12 cellular contexts compared by ENCODE assay signal in genomic region chr6:24935323-24935722, GRCh38. TPM values are rescaled to one million over a fixed set of nuclear protein-coding genes. Genes with fewer than 3 reads are reported as not detected.
DNase-seq lines count a peak whose midpoint lies in the region; ATAC-seq and TF ChIP-seq lines count a peak whose summit lies in the region.
"Had no signal": no experiment of that assay in that cellular context is flagged by ENCODE, and none has a peak within 500 bp of the region (broad histone marks: within the 10 kb centered on the region; RNA-seq: fewer than 3 reads in every experiment).

No MANE protein-coding gene starts in this region.

- H3K14ac ChIP-seq in H9 (ENCODE audit: insufficient read depth, low read length), result 0 out of 2 replicates have a peak overlapping the region, but pooled peaks have one; percentile 12

- H3K4me3 Mint-ChIP-seq in CD4-positive, CD25-positive, alpha-beta regulatory T cell, result peak overlapping the region; percentile 97 to 100 (median 100)
- H3K4me3 Mint-ChIP-seq in H9, result peak overlapping the region; percentile 35 to 84
- H3K4me3 Mint-ChIP-seq in activated T-helper 17 cell treated with anti-CD3 and anti-CD28 coated beads, Interleukin-2, amount 50 U/mL, for 72 hours, result peak overlapping the region; percentile 93

- TF ChIP-seq CTCF in H9 (conservative IDR thresholded peaks at IDR 0.05) (no peak), BE2C (IDR thresholded peaks at IDR 0.05; ENCODE audit: low read depth, low read length) (no peak)

- peak overlapping the region; percentile 99 for H3K4me3 ChIP-seq in CD4-positive, CD25-positive, alpha-beta regulatory T cell (ENCODE audit: low read depth, low read length)
- H3K4me3 ChIP-seq in mononuclear cell (ENCODE audit: low read length), result peak overlapping the region; percentile 97
- H3K4me3 ChIP-seq in BE2C (ENCODE audit: low read depth, low read length), result no peak overlapping the region
- H3K4me3 ChIP-seq: gastroesophageal sphincter had no signal

- no peak overlapping the region for H2BK5ac ChIP-seq in H9 (ENCODE audit: insufficient read length, low read length)

- H3K4me2 ChIP-seq in H9 (ENCODE audit: insufficient read depth, insufficient read length, low read length), result peak overlapping the region; percentile 84

- H3K23ac ChIP-seq in H9 (ENCODE audit: insufficient read length, low read depth, low read length), result no peak overlapping the region

- no peaks in the 10 kb centered on the region for H3K27me3 ChIP-seq in CD4-positive, CD25-positive, alpha-beta regulatory T cell (ENCODE audit: control insufficient read depth, insufficient read depth, low read length)
- H3K27me3 ChIP-seq in H9 (ENCODE audit: insufficient read depth, low read length) (no peaks in the 10 kb centered on the region), mononuclear cell (ENCODE audit: insufficient read depth, low read length) (no peaks in the 10 kb centered on the region), BE2C (no peaks in the 10 kb centered on the region)

- no peak overlapping the region for H2AK5ac ChIP-seq in H9 (ENCODE audit: insufficient read length, low read length)

- H3K18ac ChIP-seq in H9 (ENCODE audit: insufficient read length, low read depth, low read length), result no peak overlapping the region

- H3K4ac ChIP-seq in H9 (ENCODE audit: low read depth, low read length), result no peak overlapping the region

- no peak overlapping the region for H4K5ac ChIP-seq in H9 (ENCODE audit: insufficient read length, low read depth, low read length)

- H2BK15ac ChIP-seq in H9 (ENCODE audit: low read depth, low read length), result no peak overlapping the region

- H3T11ph ChIP-seq in H9 (ENCODE audit: low read length), result no peak overlapping the region

- no peak for ATAC-seq in CD4-positive, CD25-positive, alpha-beta regulatory T cell (ENCODE audit: low read depth in 2 of 2)
- peak; percentile 42 for ATAC-seq in activated T-helper 17 cell treated with anti-CD3 and anti-CD28 coated beads, Interleukin-2, amount 50 U/mL, for 72 hours (replicated peaks)
- ATAC-seq in GM21526 (IDR thresholded peaks at IDR 0.05; ENCODE audit: low FRiP score, unreplicated experiment), result no peak
- ATAC-seq: gastroesophageal sphincter, left colon had no signal

- no peak overlapping the region for H4K8ac ChIP-seq in H9 (replicated peaks; ENCODE audit: insufficient read length, low read depth, low read length)

- no peak overlapping the region for H3K56ac ChIP-seq in H9 (ENCODE audit: insufficient read length, low read depth, low read length)

- peaks cover 0 to 4% (median 0%) of the 10 kb centered on the region in 7 donors for H3K9me3 Mint-ChIP-seq in CD4-positive, CD25-positive, alpha-beta regulatory T cell
- H3K9me3 Mint-ChIP-seq in H9, result no peaks in the 10 kb centered on the region; a peak in 1 of 5 replicates
- no peaks in the 10 kb centered on the region for H3K9me3 Mint-ChIP-seq in activated T-helper 17 cell treated with anti-CD3 and anti-CD28 coated beads, Interleukin-2, amount 50 U/mL, for 72 hours

- H3K9me3 ChIP-seq in CD4-positive, CD25-positive, alpha-beta regulatory T cell (ENCODE audit: control insufficient read depth in 2 of 2, low read length in 2 of 2), result no peaks in the 10 kb centered on the region
- H3K9me3 ChIP-seq in H9 (ENCODE audit: control insufficient read depth, low read depth, low read length) (no peaks in the 10 kb centered on the region), mononuclear cell (ENCODE audit: low read depth, low read length) (no peaks in the 10 kb centered on the region), BE2C (no peaks in the 10 kb centered on the region)
- H3K9me3 ChIP-seq: Caco-2, gastroesophageal sphincter had no signal

- H3K36me3 ChIP-seq in CD4-positive, CD25-positive, alpha-beta regulatory T cell (ENCODE audit: control insufficient read depth, insufficient read depth, low read length), result peaks cover 20% of the 10 kb centered on the region
- H3K36me3 ChIP-seq in BE2C, result no peaks in the 10 kb centered on the region
- H3K36me3 ChIP-seq: gastroesophageal sphincter had no signal

- H2BK120ac ChIP-seq in H9 (ENCODE audit: low read depth, low read length, poor library complexity, severe bottlenecking), result no peak overlapping the region

- H3K4me1 ChIP-seq in CD4-positive, CD25-positive, alpha-beta regulatory T cell (ENCODE audit: control insufficient read depth, insufficient read depth, low read length, poor library complexity, severe bottlenecking), result peaks cover 67% of the 10 kb centered on the region
- H3K4me1 ChIP-seq in H9 (ENCODE audit: insufficient read depth, low read length), result peaks cover 20% of the 10 kb centered on the region
- H3K4me1 ChIP-seq in mononuclear cell (ENCODE audit: insufficient read depth, low read length), result peaks cover 79% of the 10 kb centered on the region
- peaks cover 8% of the 10 kb centered on the region for H3K4me1 ChIP-seq in BE2C

- H3K27ac ChIP-seq in CD4-positive, CD25-positive, alpha-beta regulatory T cell (ENCODE audit: insufficient read depth, low read length, poor library complexity, severe bottlenecking), result peak overlapping the region; percentile 85
- peak overlapping the region; percentile 88 for H3K27ac ChIP-seq in H9 (ENCODE audit: insufficient read length, low read depth, low read length)
- H3K27ac ChIP-seq: gastroesophageal sphincter had no signal

- no peaks in the 10 kb centered on the region for H4K20me1 ChIP-seq in H9 (ENCODE audit: control insufficient read depth, insufficient read depth, insufficient read length)

- peaks cover 19 to 59% (median 47%) of the 10 kb centered on the region in 4 donors for H3K4me1 Mint-ChIP-seq in CD4-positive, CD25-positive, alpha-beta regulatory T cell
- peaks cover 61 to 69% of the 10 kb centered on the region in 2 experiments for H3K4me1 Mint-ChIP-seq in H9
- peaks cover 62% of the 10 kb centered on the region for H3K4me1 Mint-ChIP-seq in activated T-helper 17 cell treated with anti-CD3 and anti-CD28 coated beads, Interleukin-2, amount 50 U/mL, for 72 hours

- peaks cover 17% of the 10 kb centered on the region; the same call in 1 of the 2 replicates for H3K79me2 ChIP-seq in H9 (ENCODE audit: insufficient read depth, low read length)

- no peak overlapping the region for H2AFZ ChIP-seq in H9 (ENCODE audit: low read length)

- no peaks in the 10 kb centered on the region for H3K27me3 Mint-ChIP-seq in CD4-positive, CD25-positive, alpha-beta regulatory T cell
- H3K27me3 Mint-ChIP-seq in H9 (ENCODE audit: low read depth), result no peaks in the 10 kb centered on the region
- no peaks in the 10 kb centered on the region for H3K27me3 Mint-ChIP-seq in activated T-helper 17 cell treated with anti-CD3 and anti-CD28 coated beads, Interleukin-2, amount 50 U/mL, for 72 hours

- peak overlapping the region; percentile 85 for H3K9ac ChIP-seq in H9 (ENCODE audit: extremely low read depth, insufficient read length, low read length)

- peaks cover 3% of the 10 kb centered on the region for H3K23me2 ChIP-seq in H9 (ENCODE audit: insufficient read length, low read depth, low read length, poor library complexity, severe bottlenecking)

- no CpG with 5 or more reads among the region's 2 CpGs for WGBS in H9 (ENCODE audit: extremely low coverage, insufficient read length, low lambda C conversion rate)

- no peak for DNase-seq in CD4-positive, CD25-positive, alpha-beta regulatory T cell
- DNase-seq in H9, result no peak
- DNase-seq in BE2C, result no peak
- DNase-seq in UCSD-AML1 (lab: John Stamatoyannopoulos, UW; ENCODE audit: unreplicated experiment), result no peak
- no peak for DNase-seq in NCI-H2227 (lab: John Stamatoyannopoulos, UW; ENCODE audit: unreplicated experiment)
- DNase-seq: Caco-2, occipital lobe had no signal

- H4K91ac ChIP-seq in H9 (ENCODE audit: insufficient read length, low read depth, low read length), result no peak overlapping the region

- H2BK20ac ChIP-seq in H9 (ENCODE audit: low read depth, low read length, poor library complexity, severe bottlenecking), result no peak overlapping the region

- H2BK12ac ChIP-seq in H9 (ENCODE audit: insufficient read length, low read depth, low read length), result no peak overlapping the region

- no peaks in the 10 kb centered on the region for H3K79me1 ChIP-seq in H9 (ENCODE audit: insufficient read depth, low read depth, low read length, poor library complexity, severe bottlenecking)

- peaks cover 54% of the 10 kb centered on the region for H3K36me3 Mint-ChIP-seq in CD4-positive, CD25-positive, alpha-beta regulatory T cell
- H3K36me3 Mint-ChIP-seq in H9 (ENCODE audit: insufficient read depth in 1 of 3, low read depth in 3 of 3), result peaks cover 0 to 2% (median 0%) of the 10 kb centered on the region in 3 experiments; a peak in 1 of 7 replicates
- peaks cover 31% of the 10 kb centered on the region for H3K36me3 Mint-ChIP-seq in activated T-helper 17 cell treated with anti-CD3 and anti-CD28 coated beads, Interleukin-2, amount 50 U/mL, for 72 hours (ENCODE audit: low read depth)

- peak overlapping the region; percentile 95 to 98 (median 96) for H3K27ac Mint-ChIP-seq in CD4-positive, CD25-positive, alpha-beta regulatory T cell
- peak overlapping the region; percentile 35 to 91 (median 73); a peak in 6 of 7 replicates for H3K27ac Mint-ChIP-seq in H9
- H3K27ac Mint-ChIP-seq in activated T-helper 17 cell treated with anti-CD3 and anti-CD28 coated beads, Interleukin-2, amount 50 U/mL, for 72 hours, result peak overlapping the region; percentile 92

RNA-seq across cellular contexts. Expression of gene RIPOR2, which starts 0.4 kb away (rescaled TPM):
- total RNA-seq in CD4-positive, CD25-positive, alpha-beta regulatory T cell, result 364 TPM
- 100 to 1,000 TPM; 320 to 435 (median 407) TPM for polyA plus RNA-seq in CD4-positive, CD25-positive, alpha-beta regulatory T cell
- total RNA-seq in H9 (2021), result 5.0 and 5.1 TPM in 2 replicates
- 100 to 1,000 TPM in 1 of 2 donors, 10 to 100 TPM in 1; 47.5 to 113 TPM for total RNA-seq in activated T-helper 17 cell treated with anti-CD3 and anti-CD28 coated beads, Interleukin-2, amount 50 U/mL, for 72 hours
- 128 TPM for total RNA-seq in mononuclear cell
- polyA plus RNA-seq in BE2C (2012; ENCODE audit: insufficient read depth, insufficient read length, low read depth), result not detected
